Comparison of ENCODE assay signal across 16 cellular contexts in the genomic region with DNA sequence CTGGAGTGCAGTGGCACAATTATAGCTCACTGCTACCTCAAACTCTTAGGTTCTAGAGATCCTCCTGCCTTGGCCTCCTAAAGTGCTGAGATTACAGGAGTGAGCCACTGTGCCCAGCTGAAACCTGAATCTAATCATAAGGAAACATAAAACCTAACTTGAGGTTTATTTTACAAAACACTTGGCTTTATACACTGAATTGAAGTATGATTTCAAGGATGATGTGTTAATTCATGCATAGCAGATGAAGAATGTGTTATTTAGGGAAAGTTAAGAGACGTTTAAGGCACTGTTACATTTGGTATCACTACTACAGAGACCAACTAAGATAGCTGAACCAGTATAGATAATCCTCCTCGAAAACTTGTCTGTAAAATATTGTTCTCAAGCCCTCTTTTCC.
"Had no signal": no experiment of that assay in that cellular context is flagged by ENCODE, and none has a peak within 500 bp of the region (broad histone marks: within the 10 kb centered on the region; RNA-seq: fewer than 3 reads in every experiment).

No MANE protein-coding gene starts in this region.

- H3K36me3 ChIP-seq: ascending aorta, sigmoid colon, thoracic aorta had no signal

- H3K27me3 Mint-ChIP-seq: stimulated activated naive CD8-positive, alpha-beta T cell treated with anti-CD3 and anti-CD28 coated beads, Interleukin-15, Interleukin-2, amounts not matched to agents 100 ng/mL and 50 ng/mL, for 24 hours had no signal

- H3K27ac ChIP-seq: ascending aorta, thoracic aorta, WERI-Rb-1 had no signal

- FAIRE-seq: bronchial epithelial cell, urothelium cell line had no signal

- DNase-seq: activated CD4-positive, alpha-beta T cell treated with anti-CD3 and anti-CD28 coated beads for 48 hours; activated CD8-positive, alpha-beta memory T cell treated with anti-CD3 and anti-CD28 coated beads for 24 hours; activated effector memory CD4-positive, alpha-beta T cell treated with anti-CD3 and anti-CD28 coated beads, Interleukin-2, amount 50 U/mL, for 16 hours; endodermal cell; foreskin fibroblast; glutamatergic neuron; sigmoid colon; stimulated activated CD4-positive, alpha-beta T cell treated with anti-CD3 and anti-CD28 coated beads, Interleukin-2, amount 100 ng/mL, for 24 hours; T-helper 1 cell; WERI-Rb-1 had no signal

- H3K27ac Mint-ChIP-seq: nephron; stimulated activated naive CD8-positive, alpha-beta T cell treated with anti-CD3 and anti-CD28 coated beads, Interleukin-15, Interleukin-2, amounts not matched to agents 100 ng/mL and 50 ng/mL, for 24 hours had no signal

- H3K4me3 ChIP-seq: ascending aorta, sigmoid colon, thoracic aorta had no signal

- H3K4me3 Mint-ChIP-seq: endodermal cell; nephron; stimulated activated naive CD8-positive, alpha-beta T cell treated with anti-CD3 and anti-CD28 coated beads, Interleukin-15, Interleukin-2, amounts not matched to agents 100 ng/mL and 50 ng/mL, for 24 hours had no signal

- H3K27me3 ChIP-seq: ascending aorta, sigmoid colon had no signal

- H3K9me3 ChIP-seq: ascending aorta, sigmoid colon, thoracic aorta had no signal
